Comparison of ENCODE assay signal across 16 cellular contexts in the genomic region with DNA sequence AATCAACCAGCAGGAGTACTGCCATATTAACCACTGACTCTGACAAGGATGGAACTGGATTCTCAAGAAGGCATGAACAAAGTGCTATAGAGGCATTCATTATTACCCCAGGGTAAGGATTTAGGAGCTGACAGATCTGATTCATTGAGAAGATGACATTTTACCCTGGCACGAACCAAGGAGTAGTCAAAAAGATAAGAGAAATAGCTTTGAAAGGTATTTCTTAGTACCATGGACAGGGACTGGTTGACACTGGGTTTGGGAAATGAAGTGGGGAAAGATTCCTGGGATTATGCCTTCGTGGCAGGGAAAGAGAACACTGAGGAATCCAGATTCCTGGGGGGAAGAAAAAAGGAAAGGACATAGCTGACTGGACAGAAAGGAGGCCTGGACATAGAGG. TPM values are rescaled to one million over a fixed set of nuclear protein-coding genes. Genes with fewer than 3 reads are reported as not detected.
"Had no signal": no experiment of that assay in that cellular context is flagged by ENCODE, and none has a peak within 500 bp of the region (broad histone marks: within the 10 kb centered on the region; RNA-seq: fewer than 3 reads in every experiment).

No MANE protein-coding gene starts in this region.

- DNase-seq: activated CD4-positive, alpha-beta memory T cell treated with anti-CD3 and anti-CD28 coated beads, Interleukin-2, amount 10 ng/mL, durations not matched to agents 7 days and 5 days; activated CD4-positive, alpha-beta T cell treated with anti-CD3 and anti-CD28 coated beads for 36 hours; activated naive CD4-positive, alpha-beta T cell treated with anti-CD3 and anti-CD28 coated beads, Interleukin-2, amount 10 ng/mL, durations not matched to agents 7 days and 5 days; activated T-cell treated with anti-CD3 and anti-CD28 coated beads, Interleukin-2, amount 50 U/mL, for 24 hours; dorsolateral prefrontal cortex; endodermal cell; erythroblast; ovary; thyroid gland had no signal

- H3K27me3 ChIP-seq: ovary, thyroid gland had no signal

- H3K4me1 ChIP-seq: thyroid gland had no signal

- FAIRE-seq: keratinocyte had no signal

- H3K9me3 ChIP-seq: ovary, thyroid gland had no signal

- H3K36me3 ChIP-seq: ovary, thyroid gland had no signal

- ATAC-seq: activated CD4-positive, alpha-beta T cell treated with anti-CD3 and anti-CD28 coated beads for 36 hours; sciatic nerve; stimulated activated effector memory CD8-positive, alpha-beta T cell treated with anti-CD3 and anti-CD28 coated beads, Interleukin-12 subunit alpha, Interleukin-12 subunit beta, amount 100 ng/mL, for 72 hours had no signal

- H3K4me3 ChIP-seq: dorsolateral prefrontal cortex, ovary, thyroid gland had no signal

- H3K27ac ChIP-seq: dorsolateral prefrontal cortex, ovary, thyroid gland had no signal

RNA-seq across cellular contexts. Expression of a gene that starts 21.4 kb away (rescaled TPM):
- total RNA-seq: activated CD4-positive, alpha-beta memory T cell treated with anti-CD3 and anti-CD28 coated beads, Interleukin-2, amount 10 ng/mL, durations not matched to agents 7 days and 5 days; activated CD4-positive, alpha-beta T cell treated with anti-CD3 and anti-CD28 coated beads for 36 hours; cardiac septum; endodermal cell; pulmonary artery endothelial cell; sciatic nerve; thyroid gland; urinary bladder had no signal
- polyA plus RNA-seq: adipose tissue, ovary, urinary bladder had no signal
